16 cellular contexts compared by ENCODE assay signal in genomic region chr12:56716933-56717880, GRCh38. TPM values are rescaled to one million over a fixed set of nuclear protein-coding genes. Genes with fewer than 3 reads are reported as not detected.
DNase-seq lines count a peak whose midpoint lies in the region; ATAC-seq and TF ChIP-seq lines count a peak whose summit lies in the region.
"Had no signal": no experiment of that assay in that cellular context is flagged by ENCODE, and none has a peak within 500 bp of the region (broad histone marks: within the 10 kb centered on the region; RNA-seq: fewer than 3 reads in every experiment).

No MANE protein-coding gene starts in this region.

- no peak for ATAC-seq in GM19324 (IDR thresholded peaks at IDR 0.05; ENCODE audit: low FRiP score, unreplicated experiment)
- ATAC-seq: activated CD4-positive, CD25-positive, alpha-beta regulatory T cell treated with anti-CD3 and anti-CD28 coated beads, Interleukin-2, amount 50 U/mL, for 24 hours; HCT116; left lobe of liver had no signal

- peak overlapping the region; percentile 84 for H3K27ac ChIP-seq in KOPT-K1 (ENCODE audit: low read depth, low read length, poor library complexity, severe bottlenecking)
- H3K27ac ChIP-seq: epithelial cell of prostate had no signal

- H3K4me1 Mint-ChIP-seq in T-helper 2 cell treated with Interferon-gamma antibody and Interleukin-4, amounts not matched to agents 5 μg/mL and 100 μg/mL, for 36 hours (ENCODE audit: low read depth), result peaks cover 52% of the 10 kb centered on the region
- peaks cover 58% of the 10 kb centered on the region for H3K4me1 Mint-ChIP-seq in brain
- peaks cover 53% of the 10 kb centered on the region for H3K4me1 Mint-ChIP-seq in progenitor cell of endocrine pancreas (ENCODE audit: low read depth)

- H3K27ac Mint-ChIP-seq in T-helper 2 cell treated with Interferon-gamma antibody and Interleukin-4, amounts not matched to agents 5 μg/mL and 100 μg/mL, for 36 hours, result peak overlapping the region; percentile 69
- H3K27ac Mint-ChIP-seq in brain (peak overlapping the region in 4 of 5 experiments; percentile 35 to 96 (median 40)), progenitor cell of endocrine pancreas (peak overlapping the region; percentile 63)

- TF ChIP-seq CTCF in brain (conservative IDR thresholded peaks at IDR 0.05), result no peak
- no peak for TF ChIP-seq CTCF in progenitor cell of endocrine pancreas (IDR thresholded peaks at IDR 0.05; ENCODE audit: unreplicated experiment)

- no peaks in the 10 kb centered on the region for H3K9me3 Mint-ChIP-seq in T-helper 2 cell treated with Interferon-gamma antibody and Interleukin-4, amounts not matched to agents 5 μg/mL and 100 μg/mL, for 36 hours
- H3K9me3 Mint-ChIP-seq in brain, result no peaks in the 10 kb centered on the region
- H3K9me3 Mint-ChIP-seq in progenitor cell of endocrine pancreas (ENCODE audit: low read depth), result no peaks in the 10 kb centered on the region

- no peak for DNase-seq in T-helper 2 cell treated with Interferon-gamma antibody and Interleukin-4, amounts not matched to agents 5 μg/mL and 100 μg/mL, for 36 hours (ENCODE audit: low spot score)
- DNase-seq in T-helper 2 cell (no peak), progenitor cell of endocrine pancreas (ENCODE audit: low spot score, unreplicated experiment) (no peak), SIG-M5 treated with dmso at 0.1 percent for 504 hours (lab: John Stamatoyannopoulos, UW; ENCODE audit: unreplicated experiment) (no peak), NCI-H2171 treated with DMSO at 0.1 percent for 48 hours (lab: John Stamatoyannopoulos, UW) (no peak)
- DNase-seq: 8988T; activated gamma-delta T cell; central memory CD4-positive, alpha-beta T cell; NCI-H2171 had no signal

- H3K9me3 ChIP-seq in KOPT-K1 (ENCODE audit: insufficient read depth, low read length, poor library complexity, severe bottlenecking), result no peaks in the 10 kb centered on the region

- H3K27me3 Mint-ChIP-seq in T-helper 2 cell treated with Interferon-gamma antibody and Interleukin-4, amounts not matched to agents 5 μg/mL and 100 μg/mL, for 36 hours (ENCODE audit: low read depth), result no peaks in the 10 kb centered on the region
- H3K27me3 Mint-ChIP-seq in brain (no peaks in the 10 kb centered on the region), progenitor cell of endocrine pancreas (no peaks in the 10 kb centered on the region)

- H3K36me3 ChIP-seq in KOPT-K1 (ENCODE audit: insufficient read depth, low read length), result peaks cover 94% of the 10 kb centered on the region

- H3K36me3 Mint-ChIP-seq in T-helper 2 cell treated with Interferon-gamma antibody and Interleukin-4, amounts not matched to agents 5 μg/mL and 100 μg/mL, for 36 hours (ENCODE audit: low read depth), result peaks cover 75% of the 10 kb centered on the region
- H3K36me3 Mint-ChIP-seq in brain (peaks cover 86% of the 10 kb centered on the region), progenitor cell of endocrine pancreas (ENCODE audit: insufficient read depth) (peaks cover 48% of the 10 kb centered on the region)

- no peak overlapping the region for H3K4me3 Mint-ChIP-seq in T-helper 2 cell treated with Interferon-gamma antibody and Interleukin-4, amounts not matched to agents 5 μg/mL and 100 μg/mL, for 36 hours
- H3K4me3 Mint-ChIP-seq in brain (peak overlapping the region in 1 of 5 experiments; percentile 50), progenitor cell of endocrine pancreas (ENCODE audit: low read depth) (no peak overlapping the region)

RNA-seq across cellular contexts. Expression of gene NACA, which starts 7.9 kb away (rescaled TPM):
- 1,047 TPM for polyA plus RNA-seq in brain (ENCODE audit: insufficient read depth, low read depth, low replicate concordance)
- 811 and 841 TPM in 2 replicates for total RNA-seq in progenitor cell of endocrine pancreas

RNA-seq across cellular contexts. Expression of gene PTGES3, which starts 29.1 kb away (rescaled TPM):
- 239 TPM for polyA plus RNA-seq in brain (ENCODE audit: insufficient read depth, low read depth, low replicate concordance)
- total RNA-seq in progenitor cell of endocrine pancreas, result 231 and 234 TPM in 2 replicates

RNA-seq across cellular contexts. Expression of gene PRIM1, which starts 34.9 kb away (rescaled TPM):
- polyA plus RNA-seq in brain (ENCODE audit: insufficient read depth, low read depth, low replicate concordance), result 24.2 TPM
- 21.2 and 26.6 TPM in 2 replicates for total RNA-seq in progenitor cell of endocrine pancreas

RNA-seq across cellular contexts. Expression of gene HSD17B6, which starts 45.9 kb away (rescaled TPM):
- polyA plus RNA-seq in brain (ENCODE audit: insufficient read depth, low read depth, low replicate concordance), result 8.6 TPM
- total RNA-seq in progenitor cell of endocrine pancreas, result 0.60 and 0.71 TPM in 2 replicates
